In the genomic region with DNA sequence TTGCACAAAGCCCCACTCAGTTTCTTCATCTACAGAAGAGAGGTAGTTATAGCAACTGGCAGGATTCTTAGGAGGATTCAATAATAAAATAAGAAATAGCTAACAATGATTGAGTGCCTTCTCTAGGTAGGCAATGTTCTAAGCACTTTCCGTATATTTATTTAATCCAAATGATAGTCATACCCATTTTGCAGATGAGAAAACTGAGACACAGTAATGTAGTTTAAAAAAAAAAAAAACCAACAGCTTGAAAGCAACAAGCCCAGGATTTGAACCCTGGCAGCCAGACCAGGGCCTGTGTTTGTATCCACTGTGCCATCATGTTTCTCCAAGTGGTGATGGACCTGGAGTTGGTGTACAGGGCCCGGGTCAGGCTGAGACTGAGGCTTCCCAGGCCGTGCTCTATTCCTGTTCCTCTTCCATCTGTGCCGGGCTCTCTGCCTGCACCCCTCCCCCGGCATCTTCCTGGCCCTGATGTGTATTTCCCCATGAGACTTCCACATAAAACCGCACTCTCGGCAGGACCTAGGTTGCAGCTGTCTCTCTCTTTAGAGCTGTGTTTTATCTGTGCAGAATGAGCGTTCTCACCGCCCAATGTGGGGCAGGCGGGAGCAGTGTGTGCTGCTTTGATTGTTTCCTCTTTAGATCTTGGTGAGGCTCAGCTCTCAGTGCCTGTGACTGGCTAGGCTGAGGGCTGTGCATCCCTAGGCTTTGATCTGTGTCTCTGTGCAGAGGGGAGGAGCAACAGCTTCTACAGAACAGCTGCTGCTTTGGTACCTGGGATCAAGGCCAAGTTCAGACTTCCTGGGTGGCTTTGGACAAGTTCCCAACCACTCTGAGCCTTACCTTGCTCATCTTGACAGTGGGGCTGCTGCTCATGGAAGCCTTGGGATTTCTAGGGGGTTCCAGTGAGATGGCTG, we compare ENCODE assay signal across 8 cellular contexts. TPM values are rescaled to one million over a fixed set of nuclear protein-coding genes. Genes with fewer than 3 reads are reported as not detected.
DNase-seq lines count a peak whose midpoint lies in the region; ATAC-seq and TF ChIP-seq lines count a peak whose summit lies in the region.

No MANE protein-coding gene starts in this region.

- TF ChIP-seq EP300 in sigmoid colon (IDR thresholded peaks at IDR 0.05), result no peak

- H3K4me1 ChIP-seq in sigmoid colon, result peaks cover 0 to 5% (median 0%) of the 10 kb centered on the region in 4 donors

- peak; percentile 26 for DNase-seq in stimulated activated CD4-positive, alpha-beta T cell treated with anti-CD3 and anti-CD28 coated beads, Interleukin-2, amount 100 ng/mL, for 4 hours (ENCODE audit: low read depth)
- DNase-seq in stimulated activated CD4-positive, alpha-beta T cell treated with anti-CD3 and anti-CD28 coated beads, Interleukin-1b, Interleukin-23, amount 100 ng/mL, for 48 hours, result no peak
- DNase-seq in NOMO-1 treated with dmso at 0.1 percent for 144 hours (lab: John Stamatoyannopoulos, UW; ENCODE audit: unreplicated experiment), result peak; percentile 68
- peak; percentile 65 for DNase-seq in central memory CD4-positive, alpha-beta T cell
- peak; percentile 76 for DNase-seq in sigmoid colon
- DNase-seq in GOT3 (lab: John Stamatoyannopoulos, UW), result no peak

- no peak overlapping the region for H3K4me3 ChIP-seq in sigmoid colon

- WGBS in sigmoid colon, 2 donors, result 32 to 64% methylated on average over 10 of the region's 10 CpGs

- intact Hi-C loops in sigmoid colon (cut with DNase I), result no loop called here

- H3K27ac ChIP-seq in sigmoid colon, result no peak overlapping the region

- no peak for ATAC-seq in HG02623 (IDR thresholded peaks at IDR 0.05; ENCODE audit: unreplicated experiment)
- ATAC-seq in HG03280 (IDR thresholded peaks at IDR 0.05; ENCODE audit: unreplicated experiment), result no peak

- H3K36me3 ChIP-seq in sigmoid colon, result no peaks in the 10 kb centered on the region

- no peak for TF ChIP-seq CTCF in sigmoid colon (IDR thresholded peaks at IDR 0.05)

- peaks cover 0 to 8% (median 0%) of the 10 kb centered on the region in 3 donors for H3K27me3 ChIP-seq in sigmoid colon

- no peaks in the 10 kb centered on the region for H3K9me3 ChIP-seq in sigmoid colon

- no peak for TF ChIP-seq POLR2A in sigmoid colon (IDR thresholded peaks at IDR 0.05)

RNA-seq across cellular contexts. Expression of a gene that starts 49.5 kb away (rescaled TPM):
- 1 to 10 TPM in 2 of 4 donors, under 1 TPM in 2; 0.27 to 3.2 (median 1.2) TPM for total RNA-seq in sigmoid colon
- 1 to 10 TPM; 1.2 to 8.1 (median 3.6) TPM for polyA plus RNA-seq in sigmoid colon

Comparison
In these comparisons a context has a peak if more than half of its experiments do, and no peak if none do; other contexts are left out.
1. DNase-seq: peak in stimulated activated CD4-positive, alpha-beta T cell treated with anti-CD3 and anti-CD28 coated beads, Interleukin-2, amount 100 ng/mL, for 4 hours (single experiment), NOMO-1 treated with dmso at 0.1 percent for 144 hours (single experiment), central memory CD4-positive, alpha-beta T cell (single experiment) and sigmoid colon (single experiment); none in stimulated activated CD4-positive, alpha-beta T cell treated with anti-CD3 and anti-CD28 coated beads, Interleukin-1b, Interleukin-23, amount 100 ng/mL, for 48 hours (single experiment) and GOT3 (single experiment).